Comparison of ENCODE assay signal across 9 cellular contexts in the genomic region with DNA sequence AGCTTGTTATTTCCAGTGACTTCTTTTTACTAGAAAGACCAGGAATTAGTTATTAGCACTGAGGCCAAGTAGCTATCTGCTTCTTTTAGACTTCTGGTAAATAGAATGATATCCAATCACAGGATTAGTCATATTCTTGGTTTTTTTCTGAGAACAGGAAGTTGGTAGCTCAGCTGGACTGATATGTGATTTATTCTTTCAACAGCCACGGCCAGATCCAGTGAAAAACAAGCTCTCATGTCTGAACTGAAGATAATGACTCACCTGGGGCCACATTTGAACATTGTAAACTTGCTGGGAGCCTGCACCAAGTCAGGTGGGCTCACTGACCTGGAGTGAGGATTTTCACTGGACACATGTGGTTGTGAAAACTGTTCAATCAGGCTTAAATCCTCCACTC. TPM values are rescaled to one million over a fixed set of nuclear protein-coding genes. Genes with fewer than 3 reads are reported as not detected.
A peak's percentile ranks its signal among the peaks of the same experiment; 100 is the strongest.
DNase-seq lines count a peak whose midpoint lies in the region; ATAC-seq and TF ChIP-seq lines count a peak whose summit lies in the region.
"Had no signal": no experiment of that assay in that cellular context is flagged by ENCODE, and none has a peak within 500 bp of the region (broad histone marks: within the 10 kb centered on the region; RNA-seq: fewer than 3 reads in every experiment).

No MANE protein-coding gene starts in this region.

- H3K9ac ChIP-seq in IMR-90 (ENCODE audit: low read depth, low read length): no peak overlapping the region

- TF ChIP-seq CTCF in IMR-90 (conservative IDR thresholded peaks at IDR 0.05; ENCODE audit: low read depth, low read length) (no peak), epithelial cell of proximal tubule (conservative IDR thresholded peaks at IDR 0.05; ENCODE audit: low read depth, low read length) (no peak), Caco-2 (IDR thresholded peaks at IDR 0.05; ENCODE audit: insufficient read depth in 1 of 2, low read depth in 1 of 2, low read length in 1 of 2, severe bottlenecking in 1 of 2, unreplicated experiment in 1 of 2) (no peak), left ventricle myocardium inferior (IDR thresholded peaks at IDR 0.05; ENCODE audit: borderline replicate concordance) (no peak)

- DNase-seq in stimulated activated naive CD8-positive, alpha-beta T cell treated with anti-CD3 and anti-CD28 coated beads, Interleukin-15, amount 100 ng/mL, for 72 hours: peak in 1 of 2 donors; percentile 15
- DNase-seq in stimulated activated naive CD8-positive, alpha-beta T cell treated with anti-CD3 and anti-CD28 coated beads, Interleukin-15, Interleukin-2, amounts not matched to agents 100 U/mL and 50 U/mL, for 24 hours: no peak
- DNase-seq in IMR-90 (peak; percentile 92), epithelial cell of proximal tubule (ENCODE audit: low read depth) (peak; percentile 46), NCI-H1694 treated with DMSO at 0.1 percent for 48 hours (lab: John Stamatoyannopoulos, UW) (no peak), Caco-2 (no peak), NCI-H1436 treated with DMSO at 0.1 percent for 48 hours (lab: John Stamatoyannopoulos, UW) (no peak), left ventricle myocardium inferior (no peak)
- DNase-seq: T-helper 17 cell had no signal

- H3K23ac ChIP-seq in IMR-90 (ENCODE audit: low read depth, low read length): no peak overlapping the region

- H3K79me1 ChIP-seq in IMR-90 (ENCODE audit: low read depth in 1 of 2, low read length in 2 of 2): peaks cover 16 to 62% of the 10 kb centered on the region in 2 experiments

- 0 out of 2 replicates have a peak overlapping the region, but pooled peaks have one; percentile 1 for H2AK5ac ChIP-seq in IMR-90 (ENCODE audit: low read depth, low read length)

- in situ Hi-C loops in IMR-90 (cut with MboI; ENCODE audit: low sequenced_read_pairs): loop anchor here (25.0 kb wide), 1 partner anchor 1260 kb away; a partner anchor contains a TSS

- peaks cover 54% of the 10 kb centered on the region for H3K27me3 Mint-ChIP-seq in stimulated activated naive CD8-positive, alpha-beta T cell treated with anti-CD3 and anti-CD28 coated beads, Interleukin-15, amount 100 ng/mL, for 72 hours
- H3K27me3 Mint-ChIP-seq in Caco-2 (ENCODE audit: insufficient read depth, unreplicated experiment): no peaks in the 10 kb centered on the region

- H2BK20ac ChIP-seq in IMR-90 (ENCODE audit: low read depth, low read length): no peak overlapping the region

- no peaks in the 10 kb centered on the region for H3K27me3 ChIP-seq in IMR-90 (ENCODE audit: control insufficient read depth, insufficient read depth, low read length)
- no peaks in the 10 kb centered on the region for H3K27me3 ChIP-seq in Caco-2 (replicated peaks; ENCODE audit: control insufficient read depth, insufficient read depth, low read length)
- no peaks in the 10 kb centered on the region for H3K27me3 ChIP-seq in left ventricle myocardium inferior (ENCODE audit: low read depth)

- no peaks in the 10 kb centered on the region for H3K9me3 ChIP-seq in IMR-90 (ENCODE audit: control insufficient read depth, insufficient read depth, low read length)
- H3K9me3 ChIP-seq in Caco-2: 0 out of 2 replicates have a peak, but pooled peaks cover under 1% of the 10 kb centered on the region
- peaks cover 2% of the 10 kb centered on the region for H3K9me3 ChIP-seq in left ventricle myocardium inferior (replicated peaks)

- H3K56ac ChIP-seq in IMR-90 (ENCODE audit: extremely low read depth, insufficient read depth, low read length): no peak overlapping the region

- POLR2A ChIA-PET in IMR-90 (lab: Charles Lee; ENCODE audit: unreplicated experiment): no interaction called here
- POLR2A ChIA-PET in Caco-2 (lab: Charles Lee): interaction anchor here (0.6 kb wide), 1 partner anchor 48 kb away, joined by 3 read pairs; a partner anchor contains a TSS

- H3K4me2 ChIP-seq in IMR-90 (ENCODE audit: low read depth, low read length): peak overlapping the region; percentile 42; the same call in 1 of the 2 replicates

- H3K9me3 Mint-ChIP-seq in stimulated activated naive CD8-positive, alpha-beta T cell treated with anti-CD3 and anti-CD28 coated beads, Interleukin-15, amount 100 ng/mL, for 72 hours: peaks cover 9% of the 10 kb centered on the region in 2 donors
- H3K9me3 Mint-ChIP-seq in Caco-2 (ENCODE audit: unreplicated experiment): peaks cover 6% of the 10 kb centered on the region

- ATAC-seq in stimulated activated naive CD8-positive, alpha-beta T cell treated with anti-CD3 and anti-CD28 coated beads, Interleukin-15, amount 100 ng/mL, for 72 hours: peak; percentile 84
- no peak for ATAC-seq in stimulated activated naive CD8-positive, alpha-beta T cell treated with anti-CD3 and anti-CD28 coated beads, Interleukin-15, Interleukin-2, amounts not matched to agents 100 U/mL and 50 U/mL, for 24 hours
- ATAC-seq in IMR-90 (ENCODE audit: low read depth): peak; percentile 25
- ATAC-seq: T-helper 17 cell had no signal

- H3K36me3 Mint-ChIP-seq in Caco-2 (ENCODE audit: insufficient read depth, unreplicated experiment): peaks cover 98% of the 10 kb centered on the region

- H3K4me3 ChIP-seq in IMR-90 (ENCODE audit: insufficient read depth, low read depth, low read length): no peak overlapping the region
- H3K4me3 ChIP-seq in epithelial cell of proximal tubule (ENCODE audit: low read depth, low read length): no peak overlapping the region
- H3K4me3 ChIP-seq in Caco-2 (ENCODE audit: low read depth, low read length): no peak overlapping the region
- no peak overlapping the region for H3K4me3 ChIP-seq in left ventricle myocardium inferior

- dilution Hi-C loops in IMR-90 (cut with HindIII; ENCODE audit: low sequenced_read_pairs, unreplicated experiment): no loop called here

- no peak overlapping the region for H3K27ac Mint-ChIP-seq in stimulated activated naive CD8-positive, alpha-beta T cell treated with anti-CD3 and anti-CD28 coated beads, Interleukin-15, amount 100 ng/mL, for 72 hours
- no peak overlapping the region for H3K27ac Mint-ChIP-seq in Caco-2 (ENCODE audit: unreplicated experiment)
- H3K27ac Mint-ChIP-seq: T-helper 17 cell had no signal

- H3K36me3 ChIP-seq in IMR-90 (ENCODE audit: control insufficient read depth, insufficient read depth, low read length) (peaks cover 73% of the 10 kb centered on the region), Caco-2 (ENCODE audit: control insufficient read depth, insufficient read depth, low read length) (no peaks in the 10 kb centered on the region; the same call in 1 of the 2 replicates), left ventricle myocardium inferior (peaks cover under 1% of the 10 kb centered on the region)

- H4K91ac ChIP-seq in IMR-90 (ENCODE audit: insufficient read depth, low read depth, low read length): no peak overlapping the region

- no peak overlapping the region for H2AK9ac ChIP-seq in IMR-90 (replicated peaks; ENCODE audit: low read depth, low read length, poor library complexity)

- no peak overlapping the region for H3K14ac ChIP-seq in IMR-90 (replicated peaks; ENCODE audit: low read depth, low read length)

- no peak overlapping the region for H3K4ac ChIP-seq in IMR-90 (ENCODE audit: low read depth, low read length)

- intact Hi-C loops in IMR-90 (cut with micrococcal nuclease) (no loop called here), Caco-2 (cut with micrococcal nuclease; ENCODE audit: unreplicated experiment) (no loop called here), left ventricle myocardium inferior (cut with micrococcal nuclease) (no loop called here)

- H4K8ac ChIP-seq in IMR-90 (ENCODE audit: low read depth in 2 of 2, low read length in 2 of 2): no peak overlapping the region

- H3K9me1 ChIP-seq in IMR-90 (ENCODE audit: insufficient read depth, low read length): peaks cover 21% of the 10 kb centered on the region

- CTCF ChIA-PET in IMR-90 (lab: Yijun Ruan, JAX): interaction anchor here (0.6 to 0.7 kb wide), 3 partner anchors 644 to 1124 kb away, joined by 3 to 4 read pairs (median 3); no protein-coding TSS in a partner anchor
- CTCF ChIA-PET in Caco-2 (lab: Charles Lee): no interaction called here

- no peak overlapping the region for H2BK120ac ChIP-seq in IMR-90 (ENCODE audit: low read depth, low read length)

- H3K4me1 ChIP-seq in IMR-90 (ENCODE audit: control insufficient read depth, insufficient read depth, low read length) (peaks cover 17% of the 10 kb centered on the region), Caco-2 (peaks cover 6% of the 10 kb centered on the region), left ventricle myocardium inferior (peaks cover 53% of the 10 kb centered on the region)

- H2BK15ac ChIP-seq in IMR-90 (ENCODE audit: low read depth, low read length): no peak overlapping the region

- H2BK5ac ChIP-seq in IMR-90 (ENCODE audit: low read depth, low read length, poor library complexity, severe bottlenecking): peak overlapping the region; percentile 27

- WGBS in IMR-90 (ENCODE audit: extremely low coverage in 2 of 2, insufficient read length in 1 of 2), 2 experiments: no CpG with 5 or more reads among the region's 1 CpG

- TF ChIP-seq RAD21 in IMR-90 (IDR thresholded peaks at IDR 0.05; ENCODE audit: low read length): no peak; the same call in 1 of the 2 replicates

- H4K20me1 ChIP-seq in IMR-90 (ENCODE audit: insufficient read depth, low read length): peaks cover 46% of the 10 kb centered on the region

- H3K18ac ChIP-seq in IMR-90 (ENCODE audit: low read depth, low read length): no peak overlapping the region

- no TSS peak for BruUV-seq in IMR-90 (replicated peaks; lab: Mats Ljungman, UMichigan)
- BruUV-seq in Caco-2 (replicated peaks; lab: Mats Ljungman, UMichigan): no TSS peak

- peaks cover 9% of the 10 kb centered on the region for H3K4me1 Mint-ChIP-seq in stimulated activated naive CD8-positive, alpha-beta T cell treated with anti-CD3 and anti-CD28 coated beads, Interleukin-15, amount 100 ng/mL, for 72 hours
- H3K4me1 Mint-ChIP-seq in Caco-2 (ENCODE audit: low read depth, unreplicated experiment): peaks cover 7% of the 10 kb centered on the region
- H3K4me1 Mint-ChIP-seq: T-helper 17 cell had no signal

- H4K5ac ChIP-seq in IMR-90 (ENCODE audit: low read depth, low read length): no peak overlapping the region

- no peak for TF ChIP-seq POLR2A in IMR-90 (IDR thresholded peaks at IDR 0.05; ENCODE audit: low read depth, low read length)

- H2AFZ ChIP-seq in IMR-90 (replicated peaks; ENCODE audit: low read length, poor library complexity): no peak overlapping the region

- peak overlapping the region; percentile 1 to 55 for H3K4me3 Mint-ChIP-seq in stimulated activated naive CD8-positive, alpha-beta T cell treated with anti-CD3 and anti-CD28 coated beads, Interleukin-15, amount 100 ng/mL, for 72 hours
- no peak overlapping the region for H3K4me3 Mint-ChIP-seq in Caco-2 (ENCODE audit: unreplicated experiment)
- H3K4me3 Mint-ChIP-seq: T-helper 17 cell had no signal

- H3K27ac ChIP-seq in IMR-90 (ENCODE audit: insufficient read depth, low read length) (peak overlapping the region; percentile 60), left ventricle myocardium inferior (replicated peaks) (no peak overlapping the region)

RNA-seq across cellular contexts. Expression of a gene that starts 48.6 kb away (rescaled TPM):
- 157 and 168 TPM in 2 replicates for total RNA-seq in IMR-90 (2012; rRNA removed)
- 50.0 and 60.8 TPM in 2 replicates for polyA plus RNA-seq in IMR-90 (2012; rRNA removed)
- 17.1 and 26.5 TPM in 2 replicates for polyA plus RNA-seq in IMR-90 (2012; cell fraction: cytosol; rRNA removed)
- 16.4 and 107 TPM in 2 replicates for polyA plus RNA-seq in IMR-90 (2012; cell fraction: nucleus; rRNA removed; ENCODE audit: low replicate concordance)
- 1.3 TPM in 1 of 2 replicates, not detected in the other for total RNA-seq in epithelial cell of proximal tubule
- total RNA-seq in Caco-2 (2022): 97.4 and 122 TPM in 2 replicates
- total RNA-seq in left ventricle myocardium inferior: 24.8 TPM

Comparison
In these comparisons a context has a peak if more than half of its experiments do, and no peak if none do; other contexts are left out.
1. DNase-seq: peak in IMR-90 (single experiment) and epithelial cell of proximal tubule (single experiment); none in stimulated activated naive CD8-positive, alpha-beta T cell treated with anti-CD3 and anti-CD28 coated beads, Interleukin-15, Interleukin-2, amounts not matched to agents 100 U/mL and 50 U/mL, for 24 hours (single experiment), NCI-H1694 treated with DMSO at 0.1 percent for 48 hours (single experiment), Caco-2 (0 of 2), NCI-H1436 treated with DMSO at 0.1 percent for 48 hours (single experiment) and left ventricle myocardium inferior (single experiment).
2. RNA of a gene that starts 48.6 kb away (total RNA-seq): 157 to 168 TPM in IMR-90, 97.4 to 122 TPM in Caco-2 and 24.8 TPM in left ventricle myocardium inferior (single experiment); 1.3 TPM in epithelial cell of proximal tubule; every median in the first group is over 10 times any median in the second.